In the genomic region with DNA sequence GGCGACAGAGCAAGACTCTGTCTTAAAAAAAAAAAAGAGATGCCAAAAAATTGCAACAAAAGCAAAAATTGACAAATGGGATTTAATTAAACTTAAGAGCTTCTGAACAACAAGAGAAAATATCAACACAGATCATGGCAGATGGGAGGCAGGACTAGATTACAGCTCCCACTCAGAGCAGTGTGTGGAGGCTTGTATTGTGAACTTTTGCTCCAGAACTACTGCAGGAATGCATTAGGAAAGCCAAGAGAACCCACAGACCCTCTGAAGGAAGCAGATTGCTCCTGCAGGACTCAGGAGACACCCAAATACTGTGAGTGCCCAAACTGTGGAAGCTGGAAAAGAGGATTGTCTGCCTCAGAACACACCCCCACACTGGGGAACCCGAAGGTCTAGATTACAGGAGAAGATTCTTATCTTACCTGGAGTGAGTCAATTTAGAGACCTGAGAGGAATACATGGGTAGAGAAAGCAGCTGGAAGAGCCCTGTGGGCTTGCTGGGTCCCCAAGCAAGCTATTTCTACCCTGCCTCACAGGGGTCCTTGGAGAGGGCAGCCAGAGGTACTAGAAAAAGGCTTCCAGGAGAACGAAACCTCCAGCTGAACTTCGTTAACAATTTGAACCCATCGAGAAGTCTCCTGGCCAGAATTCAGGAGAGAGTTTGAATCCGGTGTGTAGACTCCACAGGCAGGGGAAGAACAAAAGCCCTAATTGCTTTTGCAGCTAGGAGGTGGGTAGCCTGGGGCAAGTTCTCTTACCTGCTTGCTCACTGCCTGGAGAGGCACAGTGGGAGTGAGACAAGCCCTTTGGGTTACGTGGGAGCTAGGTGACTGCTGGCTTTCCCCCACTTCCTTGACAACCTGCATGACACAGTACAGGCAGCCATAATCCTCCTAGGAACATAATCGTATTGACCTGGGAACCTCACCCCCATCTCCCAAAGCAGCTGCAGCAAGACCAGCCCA, we compare ENCODE assay signal across 17 cellular contexts.
A peak's percentile ranks its signal among the peaks of the same experiment; 100 is the strongest.
DNase-seq lines count a peak whose midpoint lies in the region; ATAC-seq and TF ChIP-seq lines count a peak whose summit lies in the region.
"Had no signal": no experiment of that assay in that cellular context is flagged by ENCODE, and none has a peak within 500 bp of the region (broad histone marks: within the 10 kb centered on the region; RNA-seq: fewer than 3 reads in every experiment).

No MANE protein-coding gene starts in this region.

- H3K4me1 Mint-ChIP-seq in MCF 10A (ENCODE audit: insufficient read depth, unreplicated experiment): no peaks in the 10 kb centered on the region

- no peaks in the 10 kb centered on the region for H3K79me2 ChIP-seq in mammary epithelial cell (ENCODE audit: insufficient read depth, low read length)

- no peak for TF ChIP-seq CTCF in mammary epithelial cell (conservative IDR thresholded peaks at IDR 0.05 in 1 of 2, IDR thresholded peaks at IDR 0.05 in 1 of 2; ENCODE audit: extremely low read depth in 1 of 2, insufficient read depth in 1 of 2, low read depth in 1 of 2, low read length in 2 of 2)
- TF ChIP-seq CTCF in MCF 10A (IDR thresholded peaks at IDR 0.05; ENCODE audit: unreplicated experiment): no peak
- TF ChIP-seq CTCF in cardiac fibroblast (IDR thresholded peaks at IDR 0.05; ENCODE audit: low read depth, low read length): no peak

- peak overlapping the region; percentile 58 for H3K4me2 ChIP-seq in mammary epithelial cell (ENCODE audit: insufficient read depth, low read depth, low read length)
- H3K4me2 ChIP-seq: BLaER1 treated with 17β-estradiol and CSF1 and Interleukin-3, amounts not matched to agents 10 nM and 100 nM had no signal

- H3K9ac ChIP-seq in mammary epithelial cell (ENCODE audit: insufficient read depth, low read length): no peak overlapping the region
- H3K9ac ChIP-seq: BLaER1 treated with 17β-estradiol and CSF1 and Interleukin-3, amounts not matched to agents 10 nM and 100 nM had no signal

- no peaks in the 10 kb centered on the region for H4K20me1 ChIP-seq in mammary epithelial cell (ENCODE audit: insufficient read depth, low read length)
- H4K20me1 ChIP-seq: BLaER1 treated with 17β-estradiol and CSF1 and Interleukin-3, amounts not matched to agents 10 nM and 100 nM had no signal

- no peaks in the 10 kb centered on the region for H3K36me3 ChIP-seq in mammary epithelial cell (ENCODE audit: insufficient read depth, low read length)
- H3K36me3 ChIP-seq: BLaER1 treated with 17β-estradiol and CSF1 and Interleukin-3, amounts not matched to agents 10 nM and 100 nM; Peyer's patch had no signal

- no peaks in the 10 kb centered on the region for H3K27me3 ChIP-seq in mammary epithelial cell (ENCODE audit: insufficient read depth, low read length)
- H3K27me3 ChIP-seq: BLaER1 treated with 17β-estradiol and CSF1 and Interleukin-3, amounts not matched to agents 10 nM and 100 nM; Peyer's patch had no signal

- in situ Hi-C loops in mammary epithelial cell (cut with MboI; ENCODE audit: low sequenced_read_pairs in 2 of 2): no loop called here

- no TSS peak for BruUV-seq in mammary epithelial cell (replicated peaks; lab: Mats Ljungman, UMichigan)
- no TSS peak for BruUV-seq in MCF 10A (replicated peaks; lab: Mats Ljungman, UMichigan)

- H3K4me1 ChIP-seq in mammary epithelial cell (ENCODE audit: insufficient read depth, low read length): peaks cover 12% of the 10 kb centered on the region
- H3K4me1 ChIP-seq: BLaER1 treated with 17β-estradiol and CSF1 and Interleukin-3, amounts not matched to agents 10 nM and 100 nM; Peyer's patch had no signal

- ATAC-seq in HG02938 (IDR thresholded peaks at IDR 0.05; ENCODE audit: unreplicated experiment): no peak

- no peaks in the 10 kb centered on the region for H3K9me3 ChIP-seq in mammary epithelial cell (replicated peaks; ENCODE audit: insufficient read depth, low read length)
- H3K9me3 ChIP-seq: Peyer's patch had no signal

- peak overlapping the region; percentile 7 for H3K27ac ChIP-seq in mammary epithelial cell (ENCODE audit: insufficient read depth, low read depth, low read length)
- H3K27ac ChIP-seq: BLaER1 treated with 17β-estradiol and CSF1 and Interleukin-3, amounts not matched to agents 10 nM and 100 nM; Peyer's patch; SK-N-MC had no signal

- dilution Hi-C loops in mammary epithelial cell (cut with HindIII; ENCODE audit: low sequenced_read_pairs): no loop called here

- no peak overlapping the region for H3K4me3 Mint-ChIP-seq in MCF 10A (ENCODE audit: unreplicated experiment)

- POLR2A ChIA-PET in MCF 10A (lab: Yijun Ruan, JAX): interaction anchor here (0.6 kb wide), 1 partner anchor 247 kb away, joined by 3 read pairs; no protein-coding TSS in a partner anchor

- intact Hi-C loops in mammary epithelial cell (cut with micrococcal nuclease) (no loop called here), MCF 10A (cut with micrococcal nuclease) (no loop called here)

- DNase-seq in mammary epithelial cell (peak; percentile 76), MCF 10A (ENCODE audit: unreplicated experiment) (no peak), cardiac fibroblast (ENCODE audit: low read depth in 2 of 2) (peak; percentile 11 to 12), iris pigment epithelial cell (ENCODE audit: low read depth) (peak; percentile 61), germinal center (ENCODE audit: low spot score) (no peak), NK-92 (lab: John Stamatoyannopoulos, UW; ENCODE audit: unreplicated experiment) (no peak), hepatic stellate cell (ENCODE audit: low spot score) (no peak)
- DNase-seq: DMS 273 treated with DMSO at 0.1 percent for 48 hours, HCEC 1CT, NCI-H1105 treated with DMSO at 0.1 percent for 48 hours, NCI-H187 treated with DMSO at 0.1 percent for 48 hours, NCI-H774, Peyer's patch, Right ventricle myocardium superior had no signal

- no peak overlapping the region for H3K27ac Mint-ChIP-seq in MCF 10A (ENCODE audit: low read depth, unreplicated experiment)

- peak overlapping the region; percentile 82 for H2AFZ ChIP-seq in mammary epithelial cell (ENCODE audit: low read depth, low read length)

- H3K36me3 Mint-ChIP-seq in MCF 10A (ENCODE audit: insufficient read depth, unreplicated experiment): no peaks in the 10 kb centered on the region

- CTCF ChIA-PET in mammary epithelial cell (lab: Charles Lee; ENCODE audit: low non-redundant PET): no interaction called here
- CTCF ChIA-PET in MCF 10A (lab: Yijun Ruan, JAX): interaction anchor here (0.8 to 1.3 kb wide), 2 partner anchors 9 to 591 kb away, joined by 4 to 6 read pairs; no protein-coding TSS in a partner anchor

- WGBS in mammary epithelial cell (ENCODE audit: low coverage, missing lambda C conversion rate): 30% methylated on average over 7 of the region's 8 CpGs

- H3K9me3 Mint-ChIP-seq in MCF 10A (ENCODE audit: unreplicated experiment): no peaks in the 10 kb centered on the region

- no peak overlapping the region for H3K4me3 ChIP-seq in mammary epithelial cell (replicated peaks in 1 of 3; ENCODE audit: insufficient read depth in 1 of 3, low read depth in 2 of 3, low read length in 3 of 3)
- no peak overlapping the region for H3K4me3 ChIP-seq in cardiac fibroblast (replicated peaks in 1 of 2; ENCODE audit: low read depth in 2 of 2, low read length in 2 of 2)
- H3K4me3 ChIP-seq: BLaER1 treated with 17β-estradiol and CSF1 and Interleukin-3, amounts not matched to agents 10 nM and 100 nM; Peyer's patch; SK-N-MC had no signal

- no peaks in the 10 kb centered on the region for H3K27me3 Mint-ChIP-seq in MCF 10A (ENCODE audit: insufficient read depth, unreplicated experiment)

Comparison
In these comparisons a context has a peak if more than half of its experiments do, and no peak if none do; other contexts are left out.
1. DNase-seq: peak in mammary epithelial cell (single experiment), cardiac fibroblast (2 of 2) and iris pigment epithelial cell (single experiment); none in MCF 10A (single experiment), germinal center (single experiment), NK-92 (single experiment) and hepatic stellate cell (single experiment).